ENCODE assay signal across 19 cellular contexts in genomic region chr17:8412089-8412488, GRCh38. TPM values are rescaled to one million over a fixed set of nuclear protein-coding genes. Genes with fewer than 3 reads are reported as not detected.
"Had no signal": no experiment of that assay in that cellular context is flagged by ENCODE, and none has a peak within 500 bp of the region (broad histone marks: within the 10 kb centered on the region; RNA-seq: fewer than 3 reads in every experiment).

No MANE protein-coding gene starts in this region.

- H3K4me1 ChIP-seq: parathyroid adenoma had no signal

- DNase-seq: activated B cell treated with CpG ODN at 0.5 μM for 24 hours; activated CD4-positive, alpha-beta T cell treated with anti-CD3 and anti-CD28 coated beads for 48 hours; activated CD8-positive, alpha-beta T cell treated with anti-CD3 and anti-CD28 coated beads for 36 hours; activated gamma-delta T cell treated with Interleukin-2 at 50 U/mL for 16 hours; activated naive CD8-positive, alpha-beta T cell treated with anti-CD3 and anti-CD28 coated beads for 36 hours; activated T-cell treated with anti-CD3 and anti-CD28 coated beads, Interleukin-2, amount 50 U/mL, for 4 hours; amygdala; body of pancreas; caudate nucleus; hippocampal formation; left lung; mammary epithelial cell; naive thymus-derived CD8-positive, alpha-beta T cell; stimulated activated CD4-positive, alpha-beta T cell treated with anti-CD3 and anti-CD28 coated beads, Interleukin-4, amount 100 ng/mL, for 24 hours; stimulated activated naive CD4-positive, alpha-beta T cell; T-helper 1 cell had no signal

- H3K27me3 ChIP-seq: body of pancreas, left lung, tibial nerve had no signal

- H3K27ac ChIP-seq: body of pancreas, parathyroid adenoma, tibial nerve had no signal

- H3K9ac ChIP-seq: parathyroid adenoma had no signal

- H3K36me3 ChIP-seq: left lung, tibial nerve had no signal

- H3K79me2 ChIP-seq: parathyroid adenoma had no signal

- H3K4me3 ChIP-seq: body of pancreas, tibial nerve had no signal

- H3K9me3 ChIP-seq: body of pancreas, left lung, tibial nerve had no signal

- H2AFZ ChIP-seq: parathyroid adenoma had no signal

RNA-seq across cellular contexts. Expression of gene RNF222, which starts 14.5 kb away (rescaled TPM):
- total RNA-seq: activated B cell treated with CpG ODN at 0.5 μM for 24 hours, body of pancreas, left lung, subcutaneous adipose tissue had no signal
